Comparison of ENCODE assay signal across 35 cellular contexts in genomic region chr20:57894522-57894921, GRCh38.
"Had no signal": no experiment of that assay in that cellular context is flagged by ENCODE, and none has a peak within 500 bp of the region (broad histone marks: within the 10 kb centered on the region; RNA-seq: fewer than 3 reads in every experiment).

No MANE protein-coding gene starts in this region.

- DNase-seq: Karpas-422, Kasumi-1, MG63, MM.1S, MV-4-11, NCI-H1048, NCI-H1092, NCI-H1092 treated with DMSO at 0.1 percent for 48 hours, NCI-H1105, NCI-H1105 treated with DMSO at 0.1 percent for 48 hours, NCI-H1417, NCI-H1417 treated with DMSO at 0.1 percent for 48 hours, NCI-H1436, NCI-H1436 treated with DMSO at 0.1 percent for 48 hours, NCI-H146, NCI-H1694, NCI-H1694 treated with DMSO at 0.1 percent for 48 hours, NCI-H187, NCI-H187 treated with DMSO at 0.1 percent for 48 hours, NCI-H1930, NCI-H2029, NCI-H2029 treated with DMSO at 0.1 percent for 48 hours, NCI-H2081, NCI-H2081 treated with DMSO at 0.1 percent for 48 hours, NCI-H2107, NCI-H2171, NCI-H2171 treated with DMSO at 0.1 percent for 48 hours, NCI-H2227 treated with DMSO at 0.1 percent for 48 hours, NCI-H226, NCI-H345, NCI-H446, NCI-H446 treated with DMSO at 0.1 percent for 48 hours, NCI-H510A, NCI-H510A treated with DMSO at 0.1 percent for 48 hours had no signal

- H3K27me3 ChIP-seq: MG63 had no signal

- H3K4me3 ChIP-seq: MG63 had no signal

- H3K9ac ChIP-seq: KMS-11 had no signal

- H3K36me3 ChIP-seq: MG63 had no signal

- H3K27ac ChIP-seq: KMS-11 had no signal

- H3K9me3 ChIP-seq: MG63 had no signal

- H3K4me2 ChIP-seq: KMS-11 had no signal
